In genomic region chr2:241865957-241866858, GRCh38 we compare ENCODE assay signal across 11 cellular contexts. TPM values are rescaled to one million over a fixed set of nuclear protein-coding genes. Genes with fewer than 3 reads are reported as not detected.
DNase-seq lines count a peak whose midpoint lies in the region; ATAC-seq and TF ChIP-seq lines count a peak whose summit lies in the region.
"Had no signal": no experiment of that assay in that cellular context is flagged by ENCODE, and none has a peak within 500 bp of the region (broad histone marks: within the 10 kb centered on the region; RNA-seq: fewer than 3 reads in every experiment).

No MANE protein-coding gene starts in this region.

- H3K27ac ChIP-seq in CD4-positive, alpha-beta memory T cell (ENCODE audit: low read depth, low read length): no peak overlapping the region
- H3K27ac ChIP-seq in testis: no peak overlapping the region

- H3K27me3 Mint-ChIP-seq in CD4-positive, alpha-beta memory T cell: peaks cover 0 to 5% of the 10 kb centered on the region in 2 donors
- H3K27me3 Mint-ChIP-seq in activated T-helper 2 cell treated with anti-CD3 and anti-CD28 coated beads, Interferon-gamma antibody, Interleukin-2, Interleukin-4, amounts not matched to agents 10 μg/mL and 5 μg/mL and 100 μg/mL, durations not matched to agents 14 hours and 24 hours and 36 hours (ENCODE audit: low read depth): peaks cover 17% of the 10 kb centered on the region
- H3K27me3 Mint-ChIP-seq in type B pancreatic cell: peaks cover 25% of the 10 kb centered on the region

- H3K36me3 Mint-ChIP-seq in CD4-positive, alpha-beta memory T cell: no peaks in the 10 kb centered on the region
- peaks cover 4% of the 10 kb centered on the region for H3K36me3 Mint-ChIP-seq in activated T-helper 2 cell treated with anti-CD3 and anti-CD28 coated beads, Interferon-gamma antibody, Interleukin-2, Interleukin-4, amounts not matched to agents 10 μg/mL and 5 μg/mL and 100 μg/mL, durations not matched to agents 14 hours and 24 hours and 36 hours (ENCODE audit: low read depth)
- H3K36me3 Mint-ChIP-seq in type B pancreatic cell: no peaks in the 10 kb centered on the region

- no peaks in the 10 kb centered on the region for H3K27me3 ChIP-seq in CD4-positive, alpha-beta memory T cell (ENCODE audit: insufficient read depth, low read length)
- no peaks in the 10 kb centered on the region for H3K27me3 ChIP-seq in testis

- CTCF ChIA-PET in CD4-positive, alpha-beta memory T cell (lab: Charles Lee; ENCODE audit: partially characterized antibody): interaction anchor here (1.1 to 1.4 kb wide), 2 partner anchors 12 kb away, joined by 3 to 4 read pairs; no protein-coding TSS in a partner anchor

- H3K4me1 Mint-ChIP-seq in CD4-positive, alpha-beta memory T cell: peaks cover 54 to 80% (median 65%) of the 10 kb centered on the region in 4 donors
- peaks cover 56% of the 10 kb centered on the region for H3K4me1 Mint-ChIP-seq in activated T-helper 2 cell treated with anti-CD3 and anti-CD28 coated beads, Interferon-gamma antibody, Interleukin-2, Interleukin-4, amounts not matched to agents 10 μg/mL and 5 μg/mL and 100 μg/mL, durations not matched to agents 14 hours and 24 hours and 36 hours (ENCODE audit: low read depth)
- peaks cover 8% of the 10 kb centered on the region for H3K4me1 Mint-ChIP-seq in type B pancreatic cell (ENCODE audit: unreplicated experiment)

- peaks cover 78% of the 10 kb centered on the region for H3K4me1 ChIP-seq in CD4-positive, alpha-beta memory T cell (ENCODE audit: insufficient read depth, low read length)
- peaks cover 6% of the 10 kb centered on the region for H3K4me1 ChIP-seq in testis

- peak overlapping the region in 3 of 8 donors; percentile 10 to 65 (median 56) for H3K4me3 Mint-ChIP-seq in CD4-positive, alpha-beta memory T cell
- H3K4me3 Mint-ChIP-seq in activated T-helper 2 cell treated with anti-CD3 and anti-CD28 coated beads, Interferon-gamma antibody, Interleukin-2, Interleukin-4, amounts not matched to agents 10 μg/mL and 5 μg/mL and 100 μg/mL, durations not matched to agents 14 hours and 24 hours and 36 hours (ENCODE audit: low read depth): no peak overlapping the region
- H3K4me3 Mint-ChIP-seq in type B pancreatic cell: no peak overlapping the region

- H3K36me3 ChIP-seq in CD4-positive, alpha-beta memory T cell (ENCODE audit: insufficient read depth, low read length): no peaks in the 10 kb centered on the region
- H3K36me3 ChIP-seq in testis (ENCODE audit: low read depth, missing control alignments): no peaks in the 10 kb centered on the region

- TF ChIP-seq POLR2A in testis (IDR thresholded peaks at IDR 0.05): no peak

- no peak overlapping the region for H3K4me3 ChIP-seq in CD4-positive, alpha-beta memory T cell (ENCODE audit: low read length in 2 of 2)
- H3K4me3 ChIP-seq in GM12875 (ENCODE audit: low read depth, low read length): no peak overlapping the region
- no peak overlapping the region for H3K4me3 ChIP-seq in testis
- H3K4me3 ChIP-seq: lung had no signal

- peaks cover 0 to 3% (median 0%) of the 10 kb centered on the region in 8 donors for H3K9me3 Mint-ChIP-seq in CD4-positive, alpha-beta memory T cell
- peaks cover 7% of the 10 kb centered on the region for H3K9me3 Mint-ChIP-seq in activated T-helper 2 cell treated with anti-CD3 and anti-CD28 coated beads, Interferon-gamma antibody, Interleukin-2, Interleukin-4, amounts not matched to agents 10 μg/mL and 5 μg/mL and 100 μg/mL, durations not matched to agents 14 hours and 24 hours and 36 hours
- H3K9me3 Mint-ChIP-seq in type B pancreatic cell: peaks cover 5% of the 10 kb centered on the region

- WGBS in testis, 2 donors: 17 to 26% methylated on average over 13 to 32 of the region's 34 CpGs

- H3K9me3 ChIP-seq in CD4-positive, alpha-beta memory T cell (ENCODE audit: control insufficient read depth in 1 of 2, low read length in 2 of 2): no peaks in the 10 kb centered on the region
- H3K9me3 ChIP-seq in testis: no peaks in the 10 kb centered on the region

- 0 out of 2 replicates have a peak, but pooled peaks have one; percentile 9 for TF ChIP-seq CTCF in GM12875 (IDR thresholded peaks at IDR 0.05; ENCODE audit: borderline replicate concordance, insufficient read depth, low read depth, low read length)
- TF ChIP-seq CTCF in type B pancreatic cell (conservative IDR thresholded peaks at IDR 0.05): no peak
- TF ChIP-seq CTCF in testis (IDR thresholded peaks at IDR 0.05): no peak

- intact Hi-C loops in CD4-positive, alpha-beta memory T cell (cut with micrococcal nuclease): no loop called here
- intact Hi-C loops in activated T-helper 2 cell treated with anti-CD3 and anti-CD28 coated beads, Interferon-gamma antibody, Interleukin-2, Interleukin-4, amounts not matched to agents 10 μg/mL and 5 μg/mL and 100 μg/mL, durations not matched to agents 14 hours and 24 hours and 36 hours (cut with micrococcal nuclease): no loop called here
- intact Hi-C loops in testis (cut with DNase I; ENCODE audit: low total_unique reads): no loop called here

- POLR2A ChIA-PET in CD4-positive, alpha-beta memory T cell (lab: Charles Lee; ENCODE audit: partially characterized antibody): interaction anchor here (1.1 to 3.1 kb wide), 3 partner anchors 7 to 180 kb away, joined by 3 to 31 read pairs (median 6); partner anchors contain the start of genes DTYMK and PDCD1

- DNase-seq in CD4-positive, alpha-beta memory T cell: no peak
- DNase-seq in activated T-helper 2 cell treated with anti-CD3 and anti-CD28 coated beads, Interferon-gamma antibody, Interleukin-2, Interleukin-4, amounts not matched to agents 10 μg/mL and 5 μg/mL and 100 μg/mL, durations not matched to agents 14 hours and 24 hours and 36 hours (ENCODE audit: low spot score): no peak
- no peak for DNase-seq in left lobe of liver (ENCODE audit: low spot score)
- DNase-seq in HPDE6-E6E7 (ENCODE audit: extremely low spot score): no peak
- DNase-seq in type B pancreatic cell (ENCODE audit: extremely low spot score, unreplicated experiment): no peak
- DNase-seq in testis: no peak
- DNase-seq in COR-L47 (lab: John Stamatoyannopoulos, UW): no peak
- DNase-seq: KBM-7 had no signal

- ATAC-seq in left lobe of liver: peak; percentile 9

- peak overlapping the region in 4 of 7 donors; percentile 24 to 87 (median 62) for H3K27ac Mint-ChIP-seq in CD4-positive, alpha-beta memory T cell
- peak overlapping the region; percentile 15 for H3K27ac Mint-ChIP-seq in activated T-helper 2 cell treated with anti-CD3 and anti-CD28 coated beads, Interferon-gamma antibody, Interleukin-2, Interleukin-4, amounts not matched to agents 10 μg/mL and 5 μg/mL and 100 μg/mL, durations not matched to agents 14 hours and 24 hours and 36 hours
- no peak overlapping the region for H3K27ac Mint-ChIP-seq in type B pancreatic cell

RNA-seq across cellular contexts. Expression of gene RTP5, which starts 3.3 kb away (rescaled TPM):
- total RNA-seq in CD4-positive, alpha-beta memory T cell: under 1 TPM in 1 of 2 experiments, not detected in 1; 0.28 TPM
- not detected for polyA plus RNA-seq in CD4-positive, alpha-beta memory T cell
- total RNA-seq in activated T-helper 2 cell treated with anti-CD3 and anti-CD28 coated beads, Interferon-gamma antibody, Interleukin-2, Interleukin-4, amounts not matched to agents 10 μg/mL and 5 μg/mL and 100 μg/mL, durations not matched to agents 14 hours and 24 hours and 36 hours: 0.09 and 0.30 TPM in 2 replicates
- total RNA-seq in left lobe of liver: not detected
- total RNA-seq in type B pancreatic cell (ENCODE audit: low replicate concordance): not detected in 2 replicates
- under 1 TPM; 0.47 to 0.93 TPM for total RNA-seq in testis
- polyA plus RNA-seq in testis (ENCODE audit: insufficient read depth, low read depth, low replicate concordance): 0.13 TPM
- total RNA-seq: fibroblast of villous mesenchyme had no signal

RNA-seq across cellular contexts. Expression of gene PDCD1, which starts 7.5 kb away (rescaled TPM):
- total RNA-seq in CD4-positive, alpha-beta memory T cell: 1 to 10 TPM; 5.9 to 6.2 TPM
- polyA plus RNA-seq in CD4-positive, alpha-beta memory T cell: 10 to 100 TPM in 1 of 2 donors, 1 to 10 TPM in 1; 5.2 to 12.4 TPM
- total RNA-seq in activated T-helper 2 cell treated with anti-CD3 and anti-CD28 coated beads, Interferon-gamma antibody, Interleukin-2, Interleukin-4, amounts not matched to agents 10 μg/mL and 5 μg/mL and 100 μg/mL, durations not matched to agents 14 hours and 24 hours and 36 hours: 42.0 and 44.7 TPM in 2 replicates
- total RNA-seq in left lobe of liver: 0.18 TPM
- total RNA-seq in type B pancreatic cell (ENCODE audit: low replicate concordance): not detected in 2 replicates
- under 1 TPM; 0.37 to 0.39 TPM for total RNA-seq in testis
- polyA plus RNA-seq in testis (ENCODE audit: insufficient read depth, low read depth, low replicate concordance): 0.47 TPM
- total RNA-seq: fibroblast of villous mesenchyme had no signal

RNA-seq across cellular contexts. Expression of gene NEU4, which starts 57.2 kb away (rescaled TPM):
- under 1 TPM in 1 of 2 experiments, not detected in 1; 0.14 TPM for total RNA-seq in CD4-positive, alpha-beta memory T cell
- polyA plus RNA-seq in CD4-positive, alpha-beta memory T cell: 1 to 10 TPM in 1 of 2 donors, not detected in 1; 1.3 TPM
- 3.2 and 3.9 TPM in 2 replicates for total RNA-seq in activated T-helper 2 cell treated with anti-CD3 and anti-CD28 coated beads, Interferon-gamma antibody, Interleukin-2, Interleukin-4, amounts not matched to agents 10 μg/mL and 5 μg/mL and 100 μg/mL, durations not matched to agents 14 hours and 24 hours and 36 hours
- total RNA-seq in left lobe of liver (109 TPM), type B pancreatic cell (ENCODE audit: low replicate concordance) (0.19 and 0.51 TPM in 2 replicates), testis (1 to 10 TPM; 1.6 to 2.0 TPM)
- 0.88 TPM for polyA plus RNA-seq in testis (ENCODE audit: insufficient read depth, low read depth, low replicate concordance)
- total RNA-seq: fibroblast of villous mesenchyme had no signal

Comparison
In these comparisons a context has a peak if more than half of its experiments do, and no peak if none do; other contexts are left out.
1. RNA of gene NEU4, which starts 57.2 kb away (total RNA-seq): 109 TPM in left lobe of liver (single experiment); 3.2 to 3.9 TPM in activated T-helper 2 cell treated with anti-CD3 and anti-CD28 coated beads, Interferon-gamma antibody, Interleukin-2, Interleukin-4, amounts not matched to agents 10 μg/mL and 5 μg/mL and 100 μg/mL, durations not matched to agents 14 hours and 24 hours and 36 hours, 1.6 to 2.0 TPM in testis, 0.19 to 0.51 TPM in type B pancreatic cell and 0.14 TPM in CD4-positive, alpha-beta memory T cell; every median in the first group is over 10 times any median in the second.